ENCODE assay signal across 10 cellular contexts in genomic region chr9:114370251-114370984, GRCh38. TPM values are rescaled to one million over a fixed set of nuclear protein-coding genes. Genes with fewer than 3 reads are reported as not detected.
DNase-seq lines count a peak whose midpoint lies in the region; ATAC-seq and TF ChIP-seq lines count a peak whose summit lies in the region.
"Had no signal": no experiment of that assay in that cellular context is flagged by ENCODE, and none has a peak within 500 bp of the region (broad histone marks: within the 10 kb centered on the region; RNA-seq: fewer than 3 reads in every experiment).

No MANE protein-coding gene starts in this region.

- no peaks in the 10 kb centered on the region for H3K27me3 ChIP-seq in CD4-positive, alpha-beta T cell (ENCODE audit: control insufficient read depth, insufficient read depth, low read length)
- H3K27me3 ChIP-seq in Karpas-422 (ENCODE audit: low read length) = no peaks in the 10 kb centered on the region
- no peaks in the 10 kb centered on the region for H3K27me3 ChIP-seq in naive thymus-derived CD4-positive, alpha-beta T cell (ENCODE audit: control insufficient read depth in 2 of 2, insufficient read depth in 2 of 2, low read length in 2 of 2)

- peak overlapping the region; percentile 81 for H3K9ac ChIP-seq in Karpas-422 (ENCODE audit: low read length)

- peak overlapping the region; percentile 83 for H3K27ac Mint-ChIP-seq in CD4-positive, alpha-beta T cell
- peak overlapping the region; percentile 84 for H3K27ac Mint-ChIP-seq in activated naive CD8-positive, alpha-beta T cell treated with anti-CD3 and anti-CD28 coated beads, Interleukin-2, amount 50 U/mL, for 24 hours
- H3K27ac Mint-ChIP-seq in naive thymus-derived CD4-positive, alpha-beta T cell = peak overlapping the region; percentile 80 to 96 (median 85)

- CTCF ChIA-PET in CD4-positive, alpha-beta T cell (lab: Charles Lee) = no interaction called here
- CTCF ChIA-PET in naive thymus-derived CD4-positive, alpha-beta T cell (lab: Charles Lee) = interaction anchor here (0.9 to 1.8 kb wide), 5 partner anchors 19 to 286 kb away, joined by 3 to 5 read pairs (median 3); no protein-coding TSS in a partner anchor

- H3K27ac ChIP-seq in CD4-positive, alpha-beta T cell (ENCODE audit: low read depth, low read length) = peak overlapping the region; percentile 86
- H3K27ac ChIP-seq in Karpas-422 (ENCODE audit: low read length) = peak overlapping the region; percentile 97
- H3K27ac ChIP-seq in naive thymus-derived CD4-positive, alpha-beta T cell (ENCODE audit: low read depth, low read length) = peak overlapping the region; percentile 70

- H3K9me2 ChIP-seq in Karpas-422 (replicated peaks; ENCODE audit: insufficient read depth, low read length) = no peaks in the 10 kb centered on the region

- H3K36me3 ChIP-seq in Karpas-422 (ENCODE audit: insufficient read depth, low read length) = peaks cover 38% of the 10 kb centered on the region; the same call in 1 of the 2 replicates
- H3K36me3 ChIP-seq in naive thymus-derived CD4-positive, alpha-beta T cell (ENCODE audit: control insufficient read depth in 2 of 3, insufficient read depth in 3 of 3, low read length in 3 of 3) = peaks cover 18 to 50% (median 31%) of the 10 kb centered on the region in 3 experiments

- peaks cover 38% of the 10 kb centered on the region for H3K79me2 ChIP-seq in Karpas-422 (ENCODE audit: low read length)

- ATAC-seq in CD4-positive, alpha-beta T cell (ENCODE audit: poor library complexity) = no peak
- ATAC-seq in activated naive CD8-positive, alpha-beta T cell treated with anti-CD3 and anti-CD28 coated beads, Interleukin-2, amount 50 U/mL, for 24 hours = no peak
- no peak for ATAC-seq in naive thymus-derived CD4-positive, alpha-beta T cell
- ATAC-seq in HG02852 (IDR thresholded peaks at IDR 0.05; ENCODE audit: unreplicated experiment) (no peak), GM21423 (IDR thresholded peaks at IDR 0.05; ENCODE audit: unreplicated experiment) (no peak)

- H3K4me3 ChIP-seq in Karpas-422 (ENCODE audit: low read length) = no peak overlapping the region
- H3K4me3 ChIP-seq in naive thymus-derived CD4-positive, alpha-beta T cell (ENCODE audit: low read length) = no peak overlapping the region

- POLR2A ChIA-PET in CD4-positive, alpha-beta T cell (lab: Charles Lee) = interaction anchor here (1.1 to 13.0 kb wide), 6 partner anchors 15 to 217 kb away, joined by 3 to 477 read pairs (median 12); partner anchors contain the start of genes AKNA and ATP6V1G1
- POLR2A ChIA-PET in naive thymus-derived CD4-positive, alpha-beta T cell (lab: Charles Lee) = interaction anchor here (2.0 to 33.8 kb wide), 3 partner anchors 21 to 217 kb away, joined by 8 to 978 read pairs (median 17); partner anchors contain the start of genes AKNA and ATP6V1G1

- no peaks in the 10 kb centered on the region for H3K9me3 Mint-ChIP-seq in CD4-positive, alpha-beta T cell
- H3K9me3 Mint-ChIP-seq in activated naive CD8-positive, alpha-beta T cell treated with anti-CD3 and anti-CD28 coated beads, Interleukin-2, amount 50 U/mL, for 24 hours = peaks cover 3% of the 10 kb centered on the region
- H3K9me3 Mint-ChIP-seq in naive thymus-derived CD4-positive, alpha-beta T cell = no peaks in the 10 kb centered on the region

- peak overlapping the region; percentile 3 for H3K4me2 ChIP-seq in Karpas-422 (ENCODE audit: low read depth, low read length, poor library complexity, severe bottlenecking)

- H3K36me3 Mint-ChIP-seq in CD4-positive, alpha-beta T cell (ENCODE audit: low read depth) = peaks cover 89% of the 10 kb centered on the region
- peaks cover 76% of the 10 kb centered on the region for H3K36me3 Mint-ChIP-seq in activated naive CD8-positive, alpha-beta T cell treated with anti-CD3 and anti-CD28 coated beads, Interleukin-2, amount 50 U/mL, for 24 hours (ENCODE audit: low read depth)
- H3K36me3 Mint-ChIP-seq in naive thymus-derived CD4-positive, alpha-beta T cell = peaks cover 9 to 63% (median 41%) of the 10 kb centered on the region in 5 donors

- no peak for DNase-seq in CD4-positive, alpha-beta T cell
- DNase-seq in Karpas-422 (no peak), UCSD-AML1 (lab: John Stamatoyannopoulos, UW; ENCODE audit: unreplicated experiment) (no peak), NCI-H2196 (lab: John Stamatoyannopoulos, UW; ENCODE audit: unreplicated experiment) (no peak)
- DNase-seq in activated naive CD8-positive, alpha-beta T cell treated with anti-CD3 and anti-CD28 coated beads, Interleukin-2, amount 50 U/mL, for 24 hours = no peak
- no peak for DNase-seq in naive thymus-derived CD4-positive, alpha-beta T cell
- DNase-seq: NCI-H1092 had no signal

- H4K20me1 ChIP-seq in Karpas-422 (ENCODE audit: insufficient read depth, low read depth, low read length) = no peaks in the 10 kb centered on the region

- no peak for TF ChIP-seq CTCF in CD4-positive, alpha-beta T cell (IDR thresholded peaks at IDR 0.05)

- H3K4me1 ChIP-seq in Karpas-422 (ENCODE audit: low read length) = peaks cover 95% of the 10 kb centered on the region
- peaks cover 95 to 97% of the 10 kb centered on the region in 2 donors for H3K4me1 ChIP-seq in naive thymus-derived CD4-positive, alpha-beta T cell (ENCODE audit: control insufficient read depth in 2 of 2, insufficient read depth in 2 of 2, low read length in 2 of 2)

- no peaks in the 10 kb centered on the region for H3K9me3 ChIP-seq in CD4-positive, alpha-beta T cell (ENCODE audit: control insufficient read depth, low read length)
- H3K9me3 ChIP-seq in Karpas-422 (ENCODE audit: low read length) = no peaks in the 10 kb centered on the region
- no peaks in the 10 kb centered on the region for H3K9me3 ChIP-seq in naive thymus-derived CD4-positive, alpha-beta T cell (ENCODE audit: control insufficient read depth in 2 of 3, low read length in 3 of 3)

- H3K27me3 Mint-ChIP-seq in CD4-positive, alpha-beta T cell = no peaks in the 10 kb centered on the region
- H3K27me3 Mint-ChIP-seq in activated naive CD8-positive, alpha-beta T cell treated with anti-CD3 and anti-CD28 coated beads, Interleukin-2, amount 50 U/mL, for 24 hours = no peaks in the 10 kb centered on the region
- no peaks in the 10 kb centered on the region for H3K27me3 Mint-ChIP-seq in naive thymus-derived CD4-positive, alpha-beta T cell

- intact Hi-C loops in CD4-positive, alpha-beta T cell (cut with DNase I, micrococcal nuclease) = no loop called here
- intact Hi-C loops in naive thymus-derived CD4-positive, alpha-beta T cell (cut with micrococcal nuclease) = no loop called here

- H3K4me1 Mint-ChIP-seq in CD4-positive, alpha-beta T cell (ENCODE audit: low read depth) = peaks cover 92% of the 10 kb centered on the region
- peaks cover 91% of the 10 kb centered on the region for H3K4me1 Mint-ChIP-seq in activated naive CD8-positive, alpha-beta T cell treated with anti-CD3 and anti-CD28 coated beads, Interleukin-2, amount 50 U/mL, for 24 hours
- peaks cover 63 to 100% (median 85%) of the 10 kb centered on the region in 7 donors for H3K4me1 Mint-ChIP-seq in naive thymus-derived CD4-positive, alpha-beta T cell

- no peak overlapping the region for H2AFZ ChIP-seq in Karpas-422 (ENCODE audit: low read length)

- H3K4me3 Mint-ChIP-seq in CD4-positive, alpha-beta T cell = peak overlapping the region; percentile 52
- no peak overlapping the region for H3K4me3 Mint-ChIP-seq in activated naive CD8-positive, alpha-beta T cell treated with anti-CD3 and anti-CD28 coated beads, Interleukin-2, amount 50 U/mL, for 24 hours
- peak overlapping the region in 6 of 10 donors; percentile 43 to 98 (median 82) for H3K4me3 Mint-ChIP-seq in naive thymus-derived CD4-positive, alpha-beta T cell

RNA-seq across cellular contexts. Expression of gene AKNA, which starts 17.4 kb away (rescaled TPM):
- 100 to 1,000 TPM; 247 to 258 TPM for total RNA-seq in CD4-positive, alpha-beta T cell
- 77.9 and 122 TPM in 2 replicates for total RNA-seq in Karpas-422 (2014; rRNA removed; shearing (Covaris generic); ENCODE audit: low replicate concordance)
- 100 to 1,000 TPM; 276 to 403 (median 375) TPM for total RNA-seq in naive thymus-derived CD4-positive, alpha-beta T cell
- polyA plus RNA-seq in naive thymus-derived CD4-positive, alpha-beta T cell = 10 to 100 TPM; 20.5 to 39.6 TPM

RNA-seq across cellular contexts. Expression of gene ORM2, which starts 40.7 kb away (rescaled TPM):
- not detected for total RNA-seq in CD4-positive, alpha-beta T cell
- total RNA-seq in Karpas-422 (2014; rRNA removed; shearing (Covaris generic); ENCODE audit: low replicate concordance) = not detected in 2 replicates
- not detected for total RNA-seq in naive thymus-derived CD4-positive, alpha-beta T cell
- not detected for polyA plus RNA-seq in naive thymus-derived CD4-positive, alpha-beta T cell
- total RNA-seq: SK-MEL-5 had no signal

RNA-seq across cellular contexts. Expression of gene ORM1, which starts 47.5 kb away (rescaled TPM):
- not detected for total RNA-seq in CD4-positive, alpha-beta T cell
- not detected in 2 replicates for total RNA-seq in Karpas-422 (2014; rRNA removed; shearing (Covaris generic); ENCODE audit: low replicate concordance)
- total RNA-seq in naive thymus-derived CD4-positive, alpha-beta T cell = under 1 TPM in 1 of 5 experiments, not detected in 4; 0.29 TPM
- not detected for polyA plus RNA-seq in naive thymus-derived CD4-positive, alpha-beta T cell
- total RNA-seq: SK-MEL-5 had no signal
